ENCODE assay signal across 17 cellular contexts in the genomic region with DNA sequence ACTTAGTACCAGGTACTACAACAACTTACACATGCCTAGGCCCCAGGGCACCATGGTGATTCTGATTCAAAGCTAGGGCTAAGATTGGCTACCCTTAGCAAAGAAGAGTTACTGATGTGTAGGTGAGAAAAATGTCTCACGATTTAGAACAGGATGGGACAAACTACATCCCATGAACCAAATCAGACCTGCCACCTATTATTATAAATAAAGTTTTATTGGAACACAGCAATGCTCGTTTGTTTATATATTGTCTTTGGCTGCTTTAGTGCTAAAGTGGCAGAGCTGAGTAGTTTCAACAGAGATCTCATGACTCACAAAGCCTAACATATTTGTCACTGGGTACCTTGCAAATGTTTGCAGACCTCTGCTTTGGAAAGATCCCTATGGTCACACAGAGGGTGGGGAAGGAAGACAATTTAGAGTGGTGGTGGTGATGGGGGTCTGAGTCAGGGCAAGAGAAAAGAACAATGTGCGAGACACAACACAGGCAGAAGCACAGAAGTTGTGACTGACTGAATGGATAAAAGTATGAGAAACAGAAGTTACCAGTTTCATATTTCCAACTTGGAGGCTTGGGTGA.
DNase-seq lines count a peak whose midpoint lies in the region; ATAC-seq and TF ChIP-seq lines count a peak whose summit lies in the region.
"Had no signal": no experiment of that assay in that cellular context is flagged by ENCODE, and none has a peak within 500 bp of the region (broad histone marks: within the 10 kb centered on the region; RNA-seq: fewer than 3 reads in every experiment).

No MANE protein-coding gene starts in this region.

- no peaks in the 10 kb centered on the region for H3K27me3 ChIP-seq in mesendoderm (ENCODE audit: insufficient read depth, low read length, poor library complexity)
- H3K27me3 ChIP-seq: hepatocyte, testis had no signal

- H3K4me1 Mint-ChIP-seq in activated T-cell treated with anti-CD3 and anti-CD28 coated beads, Interleukin-2, amount 50 U/mL, for 4 hours (ENCODE audit: low read depth): peaks cover 11% of the 10 kb centered on the region

- no peak overlapping the region for H3K9ac ChIP-seq in mesendoderm (ENCODE audit: low read length)
- H3K9ac ChIP-seq: parathyroid adenoma had no signal

- H3K4ac ChIP-seq in mesendoderm (ENCODE audit: low read depth, low read length): no peak overlapping the region

- H3K23ac ChIP-seq in mesendoderm (ENCODE audit: low read length): no peak overlapping the region

- H2BK120ac ChIP-seq in mesendoderm (ENCODE audit: low read depth, low read length): no peak overlapping the region

- H3K27ac ChIP-seq in mesendoderm (ENCODE audit: low read depth, low read length): no peak overlapping the region
- H3K27ac ChIP-seq: hepatocyte, parathyroid adenoma, testis had no signal

- no peaks in the 10 kb centered on the region for H3K9me3 Mint-ChIP-seq in activated T-cell treated with anti-CD3 and anti-CD28 coated beads, Interleukin-2, amount 50 U/mL, for 4 hours

- no peak overlapping the region for H3K18ac ChIP-seq in mesendoderm (ENCODE audit: low read length)

- no peak overlapping the region for H4K8ac ChIP-seq in mesendoderm (ENCODE audit: low read depth, low read length)

- no peak overlapping the region for H2AK5ac ChIP-seq in mesendoderm (ENCODE audit: low read length)

- H3K79me2 ChIP-seq in mesendoderm (ENCODE audit: control insufficient read depth, insufficient read depth, low read length): no peaks in the 10 kb centered on the region
- H3K79me2 ChIP-seq: hepatocyte, parathyroid adenoma had no signal

- ATAC-seq in activated T-cell treated with anti-CD3 and anti-CD28 coated beads, Interleukin-2, amount 50 U/mL, for 4 hours: peak; percentile 72 to 86
- no peak for ATAC-seq in GM18907 (IDR thresholded peaks at IDR 0.05; ENCODE audit: unreplicated experiment)
- ATAC-seq: mucosa of descending colon had no signal

- no peak overlapping the region for H3K56ac ChIP-seq in mesendoderm (ENCODE audit: low read length)

- H3K36me3 Mint-ChIP-seq in activated T-cell treated with anti-CD3 and anti-CD28 coated beads, Interleukin-2, amount 50 U/mL, for 4 hours (ENCODE audit: insufficient read depth): peaks cover 14% of the 10 kb centered on the region

- no peak overlapping the region for H4K5ac ChIP-seq in mesendoderm (ENCODE audit: low read length)

- no peaks in the 10 kb centered on the region for H3K27me3 Mint-ChIP-seq in activated T-cell treated with anti-CD3 and anti-CD28 coated beads, Interleukin-2, amount 50 U/mL, for 4 hours (ENCODE audit: low read depth)

- no peak overlapping the region for H3K4me3 Mint-ChIP-seq in activated T-cell treated with anti-CD3 and anti-CD28 coated beads, Interleukin-2, amount 50 U/mL, for 4 hours

- H2BK5ac ChIP-seq in mesendoderm (ENCODE audit: low read length): peak overlapping the region; percentile 12

- H3K36me3 ChIP-seq in mesendoderm (ENCODE audit: control insufficient read depth, insufficient read depth, low read length): no peaks in the 10 kb centered on the region

- TF ChIP-seq CTCF in astrocyte of the spinal cord (IDR thresholded peaks at IDR 0.05; ENCODE audit: low read depth, low read length): no peak

- in situ Hi-C loops in astrocyte of the spinal cord (cut with HindIII; ENCODE audit: low sequenced_read_pairs): no loop called here

- DNase-seq in activated T-cell treated with anti-CD3 and anti-CD28 coated beads, Interleukin-2, amount 50 U/mL, for 4 hours: no peak
- DNase-seq in activated T-cell treated with anti-CD3 and anti-CD28 coated beads for 4 hours (no peak), HS-27A (ENCODE audit: low read depth) (peak; percentile 23), astrocyte of the spinal cord (ENCODE audit: low read depth, low spot score) (peak; percentile 63), mesendoderm (no peak), SHP77 treated with DMSO at 0.1 percent for 48 hours (lab: John Stamatoyannopoulos, UW) (no peak), amniotic stem cell (lab: John Stamatoyannopoulos, UW) (no peak)
- DNase-seq: ACHN; GF-D8; mucosa of descending colon; NCI-H526; stimulated activated CD4-positive, alpha-beta T cell treated with anti-CD3 and anti-CD28 coated beads, Interleukin-12 subunit alpha, Interleukin-12 subunit beta, amount 100 ng/mL, for 4 hours; SW 1271; testis had no signal

- H3K4me3 ChIP-seq in astrocyte of the spinal cord (ENCODE audit: low read depth, low read length): no peak overlapping the region
- no peak overlapping the region for H3K4me3 ChIP-seq in mesendoderm (ENCODE audit: low read length)
- H3K4me3 ChIP-seq: hepatocyte, mucosa of descending colon, testis had no signal

- peaks cover 6% of the 10 kb centered on the region for H3K4me1 ChIP-seq in mesendoderm (ENCODE audit: control insufficient read depth, low read depth, low read length)

- no peak overlapping the region for H3K4me2 ChIP-seq in mesendoderm (ENCODE audit: low read length)
- H3K4me2 ChIP-seq: hepatocyte had no signal

- WGBS in mesendoderm (ENCODE audit: extremely low coverage, insufficient coverage, low lambda C conversion rate): no CpG with 5 or more reads among the region's 3 CpGs

- no peak overlapping the region for H2BK15ac ChIP-seq in mesendoderm (replicated peaks; ENCODE audit: low read depth)

- no peaks in the 10 kb centered on the region for H3K79me1 ChIP-seq in mesendoderm (ENCODE audit: low read length)

Comparison
In these comparisons a context has a peak if more than half of its experiments do, and no peak if none do; other contexts are left out.
1. DNase-seq: peak in HS-27A (single experiment) and astrocyte of the spinal cord (single experiment); none in activated T-cell treated with anti-CD3 and anti-CD28 coated beads, Interleukin-2, amount 50 U/mL, for 4 hours (single experiment), activated T-cell treated with anti-CD3 and anti-CD28 coated beads for 4 hours (single experiment), mesendoderm (single experiment), SHP77 treated with DMSO at 0.1 percent for 48 hours (single experiment) and amniotic stem cell (single experiment).